ENCODE assay signal across 1 cellular context in the genomic region with DNA sequence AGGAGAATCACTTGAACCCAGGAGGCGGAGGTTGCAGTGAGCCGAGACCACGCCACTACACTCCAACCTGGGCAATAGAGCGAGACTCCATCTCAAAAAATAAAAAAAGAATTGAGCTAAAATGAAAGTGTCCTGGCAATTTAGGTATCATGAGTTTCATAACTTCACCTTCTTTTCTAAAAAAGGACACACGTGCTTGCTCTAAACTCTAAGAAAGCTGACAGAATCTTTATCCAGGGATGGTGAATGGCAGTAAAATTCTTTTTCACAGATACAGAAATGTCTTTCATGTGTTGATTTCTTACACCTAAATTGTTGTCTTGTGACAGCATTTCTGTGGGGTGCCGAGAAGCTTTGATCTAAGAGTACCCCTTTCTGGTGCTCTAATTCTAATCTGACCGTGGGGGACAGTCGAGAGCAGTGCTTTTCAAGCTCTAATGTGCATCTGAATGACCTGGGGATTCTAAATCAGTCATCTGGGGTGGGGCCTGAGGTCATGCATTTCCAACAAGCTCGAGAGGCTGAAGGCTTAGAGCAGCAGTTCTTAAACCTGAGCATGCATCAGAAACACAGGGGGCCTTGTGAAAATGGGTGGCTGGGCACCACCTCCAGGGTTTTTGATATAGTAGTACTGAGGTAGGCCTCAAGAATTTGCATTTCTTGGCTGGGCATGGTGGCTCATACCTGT.
A peak's percentile ranks its signal among the peaks of the same experiment; 100 is the strongest.
TF ChIP-seq lines count a peak whose summit lies in the region.

No MANE protein-coding gene starts in this region.

TF ChIP-seq in GM23338, 12 proteins besides CTCF, POLR2A, EP300 and RAD21:
- TF ChIP-seq, protein P1, sequence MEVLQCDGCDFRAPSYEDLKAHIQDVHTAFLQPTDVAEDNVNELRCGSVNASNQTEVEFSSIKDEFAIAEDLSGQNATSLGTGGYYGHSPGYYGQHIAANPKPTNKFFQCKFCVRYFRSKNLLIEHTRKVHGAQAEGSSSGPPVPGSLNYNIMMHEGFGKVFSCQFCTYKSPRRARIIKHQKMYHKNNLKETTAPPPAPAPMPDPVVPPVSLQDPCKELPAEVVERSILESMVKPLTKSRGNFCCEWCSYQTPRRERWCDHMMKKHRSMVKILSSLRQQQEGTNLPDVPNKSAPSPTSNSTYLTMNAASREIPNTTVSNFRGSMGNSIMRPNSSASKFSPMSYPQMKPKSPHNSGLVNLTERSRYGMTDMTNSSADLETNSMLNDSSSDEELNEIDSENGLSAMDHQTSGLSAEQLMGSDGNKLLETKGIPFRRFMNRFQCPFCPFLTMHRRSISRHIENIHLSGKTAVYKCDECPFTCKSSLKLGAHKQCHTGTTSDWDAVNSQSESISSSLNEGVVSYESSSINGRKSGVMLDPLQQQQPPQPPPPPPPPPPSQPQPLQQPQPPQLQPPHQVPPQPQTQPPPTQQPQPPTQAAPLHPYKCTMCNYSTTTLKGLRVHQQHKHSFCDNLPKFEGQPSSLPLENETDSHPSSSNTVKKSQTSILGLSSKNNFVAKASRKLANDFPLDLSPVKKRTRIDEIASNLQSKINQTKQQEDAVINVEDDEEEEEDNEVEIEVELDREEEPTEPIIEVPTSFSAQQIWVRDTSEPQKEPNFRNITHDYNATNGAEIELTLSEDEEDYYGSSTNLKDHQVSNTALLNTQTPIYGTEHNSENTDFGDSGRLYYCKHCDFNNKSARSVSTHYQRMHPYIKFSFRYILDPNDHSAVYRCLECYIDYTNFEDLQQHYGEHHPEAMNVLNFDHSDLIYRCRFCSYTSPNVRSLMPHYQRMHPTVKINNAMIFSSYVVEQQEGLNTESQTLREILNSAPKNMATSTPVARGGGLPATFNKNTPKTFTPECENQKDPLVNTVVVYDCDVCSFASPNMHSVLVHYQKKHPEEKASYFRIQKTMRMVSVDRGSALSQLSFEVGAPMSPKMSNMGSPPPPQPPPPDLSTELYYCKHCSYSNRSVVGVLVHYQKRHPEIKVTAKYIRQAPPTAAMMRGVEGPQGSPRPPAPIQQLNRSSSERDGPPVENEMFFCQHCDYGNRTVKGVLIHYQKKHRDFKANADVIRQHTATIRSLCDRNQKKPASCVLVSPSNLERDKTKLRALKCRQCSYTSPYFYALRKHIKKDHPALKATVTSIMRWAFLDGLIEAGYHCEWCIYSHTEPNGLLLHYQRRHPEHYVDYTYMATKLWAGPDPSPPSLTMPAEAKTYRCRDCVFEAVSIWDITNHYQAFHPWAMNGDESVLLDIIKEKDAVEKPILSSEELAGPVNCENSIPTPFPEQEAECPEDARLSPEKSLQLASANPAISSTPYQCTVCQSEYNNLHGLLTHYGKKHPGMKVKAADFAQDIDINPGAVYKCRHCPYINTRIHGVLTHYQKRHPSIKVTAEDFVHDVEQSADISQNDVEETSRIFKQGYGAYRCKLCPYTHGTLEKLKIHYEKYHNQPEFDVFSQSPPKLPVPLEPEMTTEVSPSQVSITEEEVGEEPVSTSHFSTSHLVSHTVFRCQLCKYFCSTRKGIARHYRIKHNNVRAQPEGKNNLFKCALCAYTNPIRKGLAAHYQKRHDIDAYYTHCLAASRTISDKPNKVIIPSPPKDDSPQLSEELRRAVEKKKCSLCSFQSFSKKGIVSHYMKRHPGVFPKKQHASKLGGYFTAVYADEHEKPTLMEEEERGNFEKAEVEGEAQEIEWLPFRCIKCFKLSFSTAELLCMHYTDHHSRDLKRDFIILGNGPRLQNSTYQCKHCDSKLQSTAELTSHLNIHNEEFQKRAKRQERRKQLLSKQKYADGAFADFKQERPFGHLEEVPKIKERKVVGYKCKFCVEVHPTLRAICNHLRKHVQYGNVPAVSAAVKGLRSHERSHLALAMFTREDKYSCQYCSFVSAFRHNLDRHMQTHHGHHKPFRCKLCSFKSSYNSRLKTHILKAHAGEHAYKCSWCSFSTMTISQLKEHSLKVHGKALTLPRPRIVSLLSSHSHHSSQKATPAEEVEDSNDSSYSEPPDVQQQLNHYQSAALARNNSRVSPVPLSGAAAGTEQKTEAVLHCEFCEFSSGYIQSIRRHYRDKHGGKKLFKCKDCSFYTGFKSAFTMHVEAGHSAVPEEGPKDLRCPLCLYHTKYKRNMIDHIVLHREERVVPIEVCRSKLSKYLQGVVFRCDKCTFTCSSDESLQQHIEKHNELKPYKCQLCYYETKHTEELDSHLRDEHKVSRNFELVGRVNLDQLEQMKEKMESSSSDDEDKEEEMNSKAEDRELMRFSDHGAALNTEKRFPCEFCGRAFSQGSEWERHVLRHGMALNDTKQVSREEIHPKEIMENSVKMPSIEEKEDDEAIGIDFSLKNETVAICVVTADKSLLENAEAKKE (CRISPR knock-in tag; IDR thresholded peaks at IDR 0.05): no peak
- 0 out of 2 replicates have a peak, but pooled peaks have one; percentile 13 for TF ChIP-seq CREB1 (CRISPR knock-in tag; IDR thresholded peaks at IDR 0.05; ENCODE audit: low read depth)
